In the genomic region with DNA sequence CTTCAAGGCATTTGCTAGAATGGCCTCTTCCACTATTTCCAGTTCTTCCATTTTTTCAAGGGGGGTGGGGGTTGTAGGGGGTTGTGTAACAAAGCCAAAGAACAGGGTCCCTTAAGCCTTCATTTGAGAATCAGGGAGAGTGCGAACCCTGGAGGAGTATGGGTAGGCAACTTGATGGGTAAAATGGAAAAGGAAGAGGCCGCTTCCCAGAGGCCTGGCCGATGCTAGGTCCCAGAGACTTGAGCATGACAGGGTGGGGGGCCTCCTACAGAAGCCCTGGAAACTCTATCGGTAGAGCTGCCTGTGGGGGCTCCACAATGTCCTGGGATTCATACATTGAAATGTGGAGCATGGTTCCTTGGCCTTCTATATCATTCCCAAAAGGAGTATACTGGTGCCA, we compare ENCODE assay signal across 35 cellular contexts. TPM values are rescaled to one million over a fixed set of nuclear protein-coding genes. Genes with fewer than 3 reads are reported as not detected.
"Had no signal": no experiment of that assay in that cellular context is flagged by ENCODE, and none has a peak within 500 bp of the region (broad histone marks: within the 10 kb centered on the region; RNA-seq: fewer than 3 reads in every experiment).

No MANE protein-coding gene starts in this region.

- H3K36me3 Mint-ChIP-seq: naive thymus-derived CD8-positive, alpha-beta T cell; natural killer cell treated with Interleukin-12 subunit alpha and Interleukin-12 subunit beta and Interleukin-15 and Interleukin-18, amount 100 ng/mL, for 72 hours; stimulated activated memory B cell treated with anti-CD40 and anti-IgM and Interleukin-4, amounts not matched to agents 10 μg/mL and 1 μg/mL and 100 μg/mL, for 72 hours; type B pancreatic cell had no signal

- H3K9me3 ChIP-seq: neutrophil, pancreas, psoas muscle, right lobe of liver, sigmoid colon, thoracic aorta, thyroid gland, tibial nerve, upper lobe of right lung, uterus had no signal

- H3K4me3 Mint-ChIP-seq: naive B cell; naive thymus-derived CD8-positive, alpha-beta T cell; natural killer cell treated with Interleukin-12 subunit alpha and Interleukin-12 subunit beta and Interleukin-15 and Interleukin-18, amount 100 ng/mL, for 72 hours; nephron progenitor cell; neural crest cell; stimulated activated memory B cell treated with anti-CD40 and anti-IgM and Interleukin-4, amounts not matched to agents 10 μg/mL and 1 μg/mL and 100 μg/mL, for 72 hours; stimulated activated naive CD8-positive, alpha-beta T cell treated with anti-CD3 and anti-CD28 coated beads, Interleukin-15, amount 100 ng/mL, for 72 hours; type B pancreatic cell had no signal

- H3K4me3 ChIP-seq: pancreas, psoas muscle, right lobe of liver, sigmoid colon, thoracic aorta, thyroid gland, tibial nerve, upper lobe of right lung, uterus had no signal

- H3K27ac ChIP-seq: neutrophil, pancreas, psoas muscle, right lobe of liver, sigmoid colon, thoracic aorta, thyroid gland, tibial nerve, upper lobe of right lung, uterus had no signal

- DNase-seq: naive B cell; naive thymus-derived CD8-positive, alpha-beta T cell; nephron progenitor cell; nucleus accumbens; pancreas; psoas muscle; right cardiac atrium; right lobe of liver; sigmoid colon; small intestine; stimulated activated CD4-positive, alpha-beta T cell treated with anti-CD3 and anti-CD28 coated beads, Interleukin-15, amount 100 ng/mL, for 24 hours; stimulated activated CD4-positive, alpha-beta T cell treated with anti-CD3 and anti-CD28 coated beads, Interleukin-2, amount 100 ng/mL, for 24 hours; stimulated activated CD4-positive, alpha-beta T cell treated with anti-CD3 and anti-CD28 coated beads, Interleukin-2, amount 100 ng/mL, for 48 hours; stimulated activated CD4-positive, alpha-beta T cell treated with anti-CD3 and anti-CD28 coated beads, Interleukin-4, amount 100 ng/mL, for 4 hours; stimulated activated CD8-positive, alpha-beta memory T cell treated with anti-CD3 and anti-CD28 coated beads, Interleukin-4, amount 100 ng/mL, for 48 hours; stimulated activated naive CD4-positive, alpha-beta T cell; stimulated activated naive CD8-positive, alpha-beta T cell treated with anti-CD3 and anti-CD28 coated beads, Interleukin-15, amount 100 ng/mL, for 72 hours; stimulated activated naive CD8-positive, alpha-beta T cell treated with anti-CD3 and anti-CD28 coated beads, Interleukin-15, Interleukin-2, amounts not matched to agents 100 U/mL and 50 U/mL, for 24 hours; substantia nigra; thyroid gland; upper lobe of right lung; uterus had no signal

- H3K4me1 Mint-ChIP-seq: neural crest cell had no signal

- H3K36me3 ChIP-seq: neutrophil, pancreas, right lobe of liver, sigmoid colon, thoracic aorta, thyroid gland, tibial nerve, upper lobe of right lung, uterus had no signal

- ATAC-seq: naive thymus-derived CD8-positive, alpha-beta T cell; natural killer cell treated with Interleukin-12 subunit alpha and Interleukin-12 subunit beta and Interleukin-15 and Interleukin-18, amount 100 ng/mL, for 72 hours; pancreas; psoas muscle; right cardiac atrium; right lobe of liver; stimulated activated memory B cell treated with anti-CD40 and anti-IgM and Interleukin-4, amounts not matched to agents 10 μg/mL and 1 μg/mL and 100 μg/mL, for 72 hours; stimulated activated naive CD8-positive, alpha-beta T cell treated with anti-CD3 and anti-CD28 coated beads, Interleukin-15, amount 100 ng/mL, for 72 hours; stimulated activated naive CD8-positive, alpha-beta T cell treated with anti-CD3 and anti-CD28 coated beads, Interleukin-15, Interleukin-2, amounts not matched to agents 100 U/mL and 50 U/mL, for 24 hours; upper lobe of right lung had no signal

- H3K27ac Mint-ChIP-seq: natural killer cell treated with Interleukin-12 subunit alpha and Interleukin-12 subunit beta and Interleukin-15 and Interleukin-18, amount 100 ng/mL, for 72 hours; nephron progenitor cell; stimulated activated memory B cell treated with anti-CD40 and anti-IgM and Interleukin-4, amounts not matched to agents 10 μg/mL and 1 μg/mL and 100 μg/mL, for 72 hours; stimulated activated naive CD8-positive, alpha-beta T cell treated with anti-CD3 and anti-CD28 coated beads, Interleukin-15, amount 100 ng/mL, for 72 hours; type B pancreatic cell had no signal

- H3K9me3 Mint-ChIP-seq: natural killer cell treated with Interleukin-12 subunit alpha and Interleukin-12 subunit beta and Interleukin-15 and Interleukin-18, amount 100 ng/mL, for 72 hours; nephron progenitor cell; neural crest cell; stimulated activated memory B cell treated with anti-CD40 and anti-IgM and Interleukin-4, amounts not matched to agents 10 μg/mL and 1 μg/mL and 100 μg/mL, for 72 hours; stimulated activated naive CD8-positive, alpha-beta T cell treated with anti-CD3 and anti-CD28 coated beads, Interleukin-15, amount 100 ng/mL, for 72 hours; type B pancreatic cell had no signal

RNA-seq across cellular contexts. Expression of gene HOXA13, which starts 9.1 kb away (rescaled TPM):
- total RNA-seq: naive thymus-derived CD8-positive, alpha-beta T cell; natural killer cell treated with Interleukin-12 subunit alpha and Interleukin-12 subunit beta and Interleukin-15 and Interleukin-18, amount 100 ng/mL, for 72 hours; neural crest cell; omental fat pad; osteocyte; right cardiac atrium; right lobe of liver; temporal lobe; thyroid gland; upper lobe of right lung had no signal
- polyA plus RNA-seq: naive thymus-derived CD8-positive, alpha-beta T cell; pancreas; right cardiac atrium; small intestine had no signal

RNA-seq across cellular contexts. Expression of gene HOXA11, which starts 24.0 kb away (rescaled TPM):
- total RNA-seq: naive thymus-derived CD8-positive, alpha-beta T cell; neural crest cell; omental fat pad; osteocyte; pancreas; right cardiac atrium; right lobe of liver; temporal lobe; thyroid gland; upper lobe of right lung had no signal
- polyA plus RNA-seq: naive thymus-derived CD8-positive, alpha-beta T cell; pancreas; right cardiac atrium; small intestine had no signal

RNA-seq across cellular contexts. Expression of gene EVX1, which starts 33.6 kb away (rescaled TPM):
- total RNA-seq: naive thymus-derived CD8-positive, alpha-beta T cell; natural killer cell treated with Interleukin-12 subunit alpha and Interleukin-12 subunit beta and Interleukin-15 and Interleukin-18, amount 100 ng/mL, for 72 hours; omental fat pad; osteocyte; pancreas; posterior vena cava; psoas muscle; renal cortical epithelial cell; right cardiac atrium; right lobe of liver; sigmoid colon; skeletal muscle tissue; temporal lobe; thoracic aorta; thyroid gland; tibial nerve; upper lobe of right lung had no signal
- polyA plus RNA-seq: naive thymus-derived CD8-positive, alpha-beta T cell; psoas muscle; small intestine had no signal

RNA-seq across cellular contexts. Expression of gene HOXA10, which starts 34.9 kb away (rescaled TPM):
- total RNA-seq: naive thymus-derived CD8-positive, alpha-beta T cell; osteocyte; right cardiac atrium; right lobe of liver; temporal lobe had no signal
- polyA plus RNA-seq: pancreas, right cardiac atrium had no signal

RNA-seq across cellular contexts. Expression of gene HOXA9, which starts 43.7 kb away (rescaled TPM):
- total RNA-seq: naive thymus-derived CD8-positive, alpha-beta T cell; osteocyte; right cardiac atrium; thoracic aorta had no signal
- polyA plus RNA-seq: right cardiac atrium had no signal
